In the genomic region with DNA sequence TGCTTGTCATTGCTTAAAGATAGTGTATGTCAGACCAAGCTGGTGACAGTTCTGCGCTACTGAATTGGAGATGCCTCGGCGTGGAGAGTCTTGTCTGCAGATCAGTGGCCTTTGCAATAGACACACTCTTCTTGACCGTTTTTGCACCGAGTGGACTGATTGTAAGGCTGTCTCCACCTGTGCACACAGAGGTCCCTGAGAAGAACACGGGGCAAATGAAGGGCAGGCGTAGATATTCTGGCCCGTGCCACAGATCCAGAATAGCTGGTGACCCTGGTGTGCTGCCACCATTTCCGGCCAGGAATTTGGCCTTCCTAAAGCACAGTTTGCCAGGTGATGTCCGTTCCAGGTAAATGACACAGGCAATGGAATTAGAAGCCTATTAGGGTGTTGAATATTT, we compare ENCODE assay signal across 1 cellular context.
TF ChIP-seq lines count a peak whose summit lies in the region.

No MANE protein-coding gene starts in this region.

TF ChIP-seq in SK-N-SH, 30 proteins besides CTCF, POLR2A, EP300 and RAD21:
- TF ChIP-seq, protein P1, sequence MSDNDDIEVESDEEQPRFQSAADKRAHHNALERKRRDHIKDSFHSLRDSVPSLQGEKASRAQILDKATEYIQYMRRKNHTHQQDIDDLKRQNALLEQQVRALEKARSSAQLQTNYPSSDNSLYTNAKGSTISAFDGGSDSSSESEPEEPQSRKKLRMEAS (IDR thresholded peaks at IDR 0.05; ENCODE audit: low read depth): no peak
- TF ChIP-seq NRF1 (IDR thresholded peaks at IDR 0.05; ENCODE audit: low read depth, low read length): no peak
- no peak for TF ChIP-seq RFX5 (IDR thresholded peaks at IDR 0.05; ENCODE audit: low read length)
- TF ChIP-seq, protein P2, sequence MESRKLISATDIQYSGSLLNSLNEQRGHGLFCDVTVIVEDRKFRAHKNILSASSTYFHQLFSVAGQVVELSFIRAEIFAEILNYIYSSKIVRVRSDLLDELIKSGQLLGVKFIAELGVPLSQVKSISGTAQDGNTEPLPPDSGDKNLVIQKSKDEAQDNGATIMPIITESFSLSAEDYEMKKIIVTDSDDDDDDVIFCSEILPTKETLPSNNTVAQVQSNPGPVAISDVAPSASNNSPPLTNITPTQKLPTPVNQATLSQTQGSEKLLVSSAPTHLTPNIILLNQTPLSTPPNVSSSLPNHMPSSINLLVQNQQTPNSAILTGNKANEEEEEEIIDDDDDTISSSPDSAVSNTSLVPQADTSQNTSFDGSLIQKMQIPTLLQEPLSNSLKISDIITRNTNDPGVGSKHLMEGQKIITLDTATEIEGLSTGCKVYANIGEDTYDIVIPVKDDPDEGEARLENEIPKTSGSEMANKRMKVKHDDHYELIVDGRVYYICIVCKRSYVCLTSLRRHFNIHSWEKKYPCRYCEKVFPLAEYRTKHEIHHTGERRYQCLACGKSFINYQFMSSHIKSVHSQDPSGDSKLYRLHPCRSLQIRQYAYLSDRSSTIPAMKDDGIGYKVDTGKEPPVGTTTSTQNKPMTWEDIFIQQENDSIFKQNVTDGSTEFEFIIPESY (IDR thresholded peaks at IDR 0.05; ENCODE audit: borderline replicate concordance, low read depth): no peak
- no peak for TF ChIP-seq GABPA (IDR thresholded peaks at IDR 0.05; ENCODE audit: low read depth)
- TF ChIP-seq MXI1 (IDR thresholded peaks at IDR 0.05; ENCODE audit: low read depth, low read length): no peak
- TF ChIP-seq, protein P3, sequence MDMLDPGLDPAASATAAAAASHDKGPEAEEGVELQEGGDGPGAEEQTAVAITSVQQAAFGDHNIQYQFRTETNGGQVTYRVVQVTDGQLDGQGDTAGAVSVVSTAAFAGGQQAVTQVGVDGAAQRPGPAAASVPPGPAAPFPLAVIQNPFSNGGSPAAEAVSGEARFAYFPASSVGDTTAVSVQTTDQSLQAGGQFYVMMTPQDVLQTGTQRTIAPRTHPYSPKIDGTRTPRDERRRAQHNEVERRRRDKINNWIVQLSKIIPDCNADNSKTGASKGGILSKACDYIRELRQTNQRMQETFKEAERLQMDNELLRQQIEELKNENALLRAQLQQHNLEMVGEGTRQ (IDR thresholded peaks at IDR 0.05; ENCODE audit: borderline replicate concordance, low read depth, low read length): no peak
- no peak for TF ChIP-seq CHD2 (IDR thresholded peaks at IDR 0.05; ENCODE audit: low read length, partially characterized antibody)
- no peak for TF ChIP-seq RXRA (IDR thresholded peaks at IDR 0.05; ENCODE audit: borderline replicate concordance, low read depth)
